16 cellular contexts compared by ENCODE assay signal in genomic region chr9:110114086-110114887, GRCh38.
A peak's percentile ranks its signal among the peaks of the same experiment; 100 is the strongest.
DNase-seq lines count a peak whose midpoint lies in the region; ATAC-seq, FAIRE-seq and TF ChIP-seq lines count a peak whose summit lies in the region.
"Had no signal": no experiment of that assay in that cellular context is flagged by ENCODE, and none has a peak within 500 bp of the region (broad histone marks: within the 10 kb centered on the region; RNA-seq: fewer than 3 reads in every experiment).

No MANE protein-coding gene starts in this region.

- H3K27ac ChIP-seq in ACC112 (ENCODE audit: low read depth, low read length) (peak overlapping the region; percentile 98), HUES48 (ENCODE audit: low read depth, low read length) (peak overlapping the region; percentile 88), H1 (ENCODE audit: low read depth, low read length) (peak overlapping the region; percentile 25; the same call in 1 of the 2 replicates), mesenchymal stem cell (ENCODE audit: low read length, poor library complexity, severe bottlenecking) (peak overlapping the region; percentile 91)
- H3K27ac ChIP-seq: neutrophil, SK-N-MC had no signal

- H2BK20ac ChIP-seq in H1 (ENCODE audit: low read length): no peak overlapping the region

- H2BK120ac ChIP-seq in H1 (replicated peaks; ENCODE audit: low read depth, low read length): peak overlapping the region; percentile 9
- H2BK120ac ChIP-seq in mesenchymal stem cell (ENCODE audit: low read depth, low read length): no peak overlapping the region

- no peak for FAIRE-seq in H1 (lab: Jason Lieb, UNC)
- FAIRE-seq: GM12878 had no signal

- no peaks in the 10 kb centered on the region for H3K23me2 ChIP-seq in H1 (ENCODE audit: low read depth, low read length)

- H3K23ac ChIP-seq in H1 (ENCODE audit: insufficient read length) (no peak overlapping the region), mesenchymal stem cell (ENCODE audit: low read length in 2 of 2) (no peak overlapping the region)

- TF ChIP-seq EP300 in H1 (IDR thresholded peaks at IDR 0.05; ENCODE audit: borderline replicate concordance in 1 of 2, low read depth in 2 of 2, low read length in 2 of 2): no peak

- H3K4me1 ChIP-seq in ACC112 (ENCODE audit: control insufficient read depth, insufficient read depth, low read length, unreplicated experiment) (peaks cover 61% of the 10 kb centered on the region), HUES48 (ENCODE audit: control insufficient read depth, insufficient read depth, low read length) (peaks cover 36% of the 10 kb centered on the region), H1 (replicated peaks in 1 of 4; ENCODE audit: control insufficient read depth in 3 of 4, insufficient read depth in 4 of 4, low read length in 3 of 4) (peaks cover 6 to 26% (median 15%) of the 10 kb centered on the region in 4 experiments), mesenchymal stem cell (ENCODE audit: control insufficient read depth, insufficient read depth, low read depth, low read length) (peaks cover 10% of the 10 kb centered on the region)

- H4K8ac ChIP-seq in H1 (ENCODE audit: extremely low read depth, insufficient read depth, low read length) (no peak overlapping the region), mesenchymal stem cell (ENCODE audit: low read length) (no peak overlapping the region)

- CTCF ChIA-PET in H1 (lab: Charles Lee; ENCODE audit: partially characterized antibody): interaction anchor here (0.6 to 0.7 kb wide), 2 partner anchors 44 to 237 kb away, joined by 3 read pairs; no protein-coding TSS in a partner anchor

- H3K4me3 ChIP-seq in ACC112 (ENCODE audit: low read depth, low read length) (peak overlapping the region; percentile 30; the same call in 1 of the 2 replicates), HUES48 (ENCODE audit: low read depth, low read length) (no peak overlapping the region), H1 (ENCODE audit: extremely low read depth in 1 of 4, insufficient read depth in 2 of 4, low read depth in 3 of 4, low read length in 4 of 4) (no peak overlapping the region), mesenchymal stem cell (ENCODE audit: insufficient read depth in 1 of 2, low read depth in 1 of 2, low read length in 2 of 2) (peak overlapping the region in 1 of 2 experiments; percentile 58)
- H3K4me3 ChIP-seq: gastroesophageal sphincter, GM12878, SK-N-MC, tibial nerve had no signal

- TF ChIP-seq CTCF in H1 (IDR thresholded peaks at IDR 0.05; ENCODE audit: control extremely low read depth in 1 of 3, insufficient read depth in 1 of 3, low read depth in 1 of 3, low read length in 3 of 3): no peak

- H4K20me1 ChIP-seq in H1 (replicated peaks in 1 of 2; ENCODE audit: control insufficient read depth in 1 of 2, insufficient read depth in 2 of 2, low read length in 2 of 2): peaks cover 0 to 5% of the 10 kb centered on the region in 2 experiments

- H3K18ac ChIP-seq in H1 (ENCODE audit: extremely low read depth, low read length) (peak overlapping the region; percentile 26; the same call in 1 of the 2 replicates), mesenchymal stem cell (ENCODE audit: low read depth in 1 of 2, low read length in 2 of 2) (peak overlapping the region in 1 of 2 experiments; percentile 28)

- H2BK12ac ChIP-seq in H1 (ENCODE audit: low read depth, low read length): no peak overlapping the region; the same call in 1 of the 2 replicates
- H2BK12ac ChIP-seq in mesenchymal stem cell (ENCODE audit: low read length in 2 of 2): no peak overlapping the region

- no peak overlapping the region for H3K4ac ChIP-seq in H1 (replicated peaks; ENCODE audit: insufficient read length, low read depth, low read length)
- H3K4ac ChIP-seq in mesenchymal stem cell (ENCODE audit: low read depth in 1 of 2, low read length in 2 of 2): no peak overlapping the region

- 72% methylated on average over 11 of the region's 11 CpGs; no CpG with 5 or more reads in 1 of the 2 experiments for WGBS in H1 (ENCODE audit: extremely low coverage in 1 of 2, insufficient coverage in 1 of 2, insufficient read length in 1 of 2, insufficient replicate concordance in 2 of 2, low coverage in 1 of 2, low lambda C conversion rate in 2 of 2, missing lambda C conversion rate in 1 of 2), 2 experiments
- WGBS in mesenchymal stem cell: 36% methylated on average over 8 of the region's 11 CpGs

- H3K4me2 ChIP-seq in H1 (ENCODE audit: insufficient read depth in 1 of 2, low read depth in 2 of 2, low read length in 2 of 2) (peak overlapping the region; percentile 14 to 52; a peak in 2 of 4 replicates), mesenchymal stem cell (ENCODE audit: low read length, poor library complexity, severe bottlenecking) (no peak overlapping the region)

- no peak for TF ChIP-seq POLR2A in H1 (IDR thresholded peaks at IDR 0.05; ENCODE audit: control extremely low read depth in 1 of 2, low read depth in 2 of 2, low read length in 2 of 2)

- H3K9ac ChIP-seq in HUES48 (ENCODE audit: low read depth, low read length): no peak overlapping the region
- H3K9ac ChIP-seq in H1 (replicated peaks in 1 of 4; ENCODE audit: extremely low read depth in 1 of 4, low read depth in 3 of 4, low read length in 3 of 4): no peak overlapping the region; a peak in 1 of 7 replicates
- peak overlapping the region; percentile 38 for H3K9ac ChIP-seq in mesenchymal stem cell (ENCODE audit: low read length)

- no peak overlapping the region for H2BK5ac ChIP-seq in H1 (ENCODE audit: low read depth, low read length)
- no peak overlapping the region for H2BK5ac ChIP-seq in mesenchymal stem cell (ENCODE audit: low read depth, low read length, poor library complexity, severe bottlenecking)

- H3K79me1 ChIP-seq in H1 (ENCODE audit: low read depth, low read length): no peaks in the 10 kb centered on the region; the same call in 1 of the 2 replicates
- H3K79me1 ChIP-seq in mesenchymal stem cell (replicated peaks; ENCODE audit: low read length, poor library complexity, severe bottlenecking): no peaks in the 10 kb centered on the region

- H2AFZ ChIP-seq in ACC112 (ENCODE audit: low read length, unreplicated experiment) (no peak overlapping the region), H1 (ENCODE audit: low read length) (no peak overlapping the region), mesenchymal stem cell (ENCODE audit: low read depth, low read length) (no peak overlapping the region)

- no peaks in the 10 kb centered on the region for H3K27me3 ChIP-seq in ACC112 (ENCODE audit: insufficient read depth, low read length)
- no peaks in the 10 kb centered on the region for H3K27me3 ChIP-seq in HUES48 (ENCODE audit: control insufficient read depth, insufficient read depth, low read length)
- no peaks in the 10 kb centered on the region for H3K27me3 ChIP-seq in H1 (replicated peaks in 1 of 4; ENCODE audit: control insufficient read depth in 3 of 4, extremely low read depth in 1 of 4, insufficient read depth in 3 of 4, low read length in 3 of 4)
- H3K27me3 ChIP-seq in mesenchymal stem cell (ENCODE audit: control insufficient read depth in 1 of 2, insufficient read depth in 1 of 2, low read length in 2 of 2): no peaks in the 10 kb centered on the region
- H3K27me3 ChIP-seq: gastroesophageal sphincter, neutrophil, tibial nerve had no signal

- no peak for TF ChIP-seq RAD21 in H1 (IDR thresholded peaks at IDR 0.05 in 1 of 2, conservative IDR thresholded peaks at IDR 0.05 in 1 of 2; ENCODE audit: low read depth in 2 of 2, low read length in 2 of 2)

- DNase-seq in H1 (ENCODE audit: low read depth in 1 of 2, low spot score in 2 of 2) (no peak), mesenchymal stem cell (peak; percentile 76), NCI-H2081 treated with DMSO at 0.1 percent for 48 hours (lab: John Stamatoyannopoulos, UW) (no peak)
- no peak for DNase-seq in activated CD4-positive, alpha-beta T cell treated with anti-CD3 and anti-CD28 coated beads for 4 hours
- DNase-seq: DMS153, NCI-H2029, NCI-H774 had no signal

- no peak overlapping the region for H3K14ac ChIP-seq in H1 (ENCODE audit: insufficient read length)
- no peak overlapping the region for H3K14ac ChIP-seq in mesenchymal stem cell (ENCODE audit: low read length in 2 of 2)

- POLR2A ChIA-PET in H1 (lab: Charles Lee; ENCODE audit: partially characterized antibody): interaction anchor here (1.1 to 1.5 kb wide), 2 partner anchors 13 to 15 kb away, joined by 4 read pairs; no protein-coding TSS in a partner anchor

- H3K9me3 ChIP-seq in HUES48 (ENCODE audit: control insufficient read depth, insufficient read depth, low read length): no peaks in the 10 kb centered on the region
- no peaks in the 10 kb centered on the region for H3K9me3 ChIP-seq in H1 (ENCODE audit: insufficient read depth in 2 of 2, low read depth in 1 of 2, low read length in 1 of 2)
- H3K9me3 ChIP-seq in mesenchymal stem cell (ENCODE audit: control insufficient read depth, low read length): no peaks in the 10 kb centered on the region
- H3K9me3 ChIP-seq: gastroesophageal sphincter, neutrophil, tibial nerve had no signal

- peaks cover 79% of the 10 kb centered on the region for H3K79me2 ChIP-seq in ACC112 (ENCODE audit: control insufficient read depth, insufficient read depth, low read length, unreplicated experiment)
- H3K79me2 ChIP-seq in H1 (ENCODE audit: control insufficient read depth in 1 of 2, insufficient read depth in 2 of 2, low read length in 2 of 2): peaks cover 0 to 47% of the 10 kb centered on the region in 2 experiments; a peak in 2 of 4 replicates

- H4K5ac ChIP-seq in H1 (ENCODE audit: insufficient read length, low read depth, low read length): no peak overlapping the region

- H2BK15ac ChIP-seq in H1 (ENCODE audit: low read length) (no peak overlapping the region), mesenchymal stem cell (ENCODE audit: low read depth, poor library complexity, severe bottlenecking) (no peak overlapping the region)

- ATAC-seq in GM19463 (IDR thresholded peaks at IDR 0.05; ENCODE audit: unreplicated experiment): no peak
- ATAC-seq in GM21515 (IDR thresholded peaks at IDR 0.05; ENCODE audit: unreplicated experiment): no peak
- ATAC-seq: GM12878 had no signal

- H3K56ac ChIP-seq in H1 (replicated peaks; ENCODE audit: insufficient read length, low read depth, low read length): no peak overlapping the region

- H2AK5ac ChIP-seq in H1 (ENCODE audit: low read depth, low read length): no peak overlapping the region
- H2AK5ac ChIP-seq in mesenchymal stem cell (ENCODE audit: low read length, severe bottlenecking): no peak overlapping the region

- H3K36me3 ChIP-seq in ACC112 (ENCODE audit: insufficient read depth, low read length) (0 out of 2 replicates have a peak, but pooled peaks cover 4% of the 10 kb centered on the region), HUES48 (ENCODE audit: control insufficient read depth, insufficient read depth, low read length) (no peaks in the 10 kb centered on the region), H1 (ENCODE audit: control insufficient read depth in 2 of 4, insufficient read depth in 4 of 4, low read length in 3 of 4) (no peaks in the 10 kb centered on the region), mesenchymal stem cell (ENCODE audit: control insufficient read depth in 1 of 2, insufficient read depth in 2 of 2, low read depth in 1 of 2, low read length in 2 of 2) (peaks cover 0 to 37% of the 10 kb centered on the region in 2 experiments)
- H3K36me3 ChIP-seq: gastroesophageal sphincter, neutrophil, tibial nerve had no signal

- H4K91ac ChIP-seq in H1 (replicated peaks; ENCODE audit: insufficient read length, low read length) (no peak overlapping the region), mesenchymal stem cell (ENCODE audit: low read length) (no peak overlapping the region)

TF ChIP-seq in H1, 55 proteins besides CTCF, POLR2A, EP300 and RAD21 (continues in another document):
- peak; percentile 90 for TF ChIP-seq KDM1A (IDR thresholded peaks at IDR 0.05; ENCODE audit: borderline replicate concordance, low read length)

Comparison
In these comparisons a context has a peak if more than half of its experiments do, and no peak if none do; other contexts are left out.
1. H3K27ac ChIP-seq: peak in every context shown above with its lines; median percentile 98 in ACC112; 91 in mesenchymal stem cell; 88 in HUES48; 25 in H1.